23 cellular contexts compared by ENCODE assay signal in the genomic region with DNA sequence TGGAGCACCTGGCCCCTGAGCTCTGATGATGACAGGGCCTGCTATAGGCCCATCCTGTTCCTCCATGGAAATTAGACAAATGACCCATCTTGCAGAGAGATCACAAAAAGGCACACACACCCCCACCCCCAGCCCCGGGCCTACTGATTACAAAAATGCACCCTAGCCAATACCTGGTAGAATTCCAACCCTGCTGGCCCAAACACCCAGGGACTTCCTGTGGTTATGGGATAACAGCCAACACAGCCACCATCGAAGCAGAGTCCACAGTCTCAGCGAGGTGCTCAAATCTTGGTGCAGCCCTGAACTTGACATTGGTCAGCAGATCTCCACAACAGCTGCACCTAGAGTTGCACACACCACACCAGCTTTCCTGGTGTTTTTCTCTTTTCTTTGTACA. TPM values are rescaled to one million over a fixed set of nuclear protein-coding genes. Genes with fewer than 3 reads are reported as not detected.
DNase-seq lines count a peak whose midpoint lies in the region; ATAC-seq and TF ChIP-seq lines count a peak whose summit lies in the region.
"Had no signal": no experiment of that assay in that cellular context is flagged by ENCODE, and none has a peak within 500 bp of the region (broad histone marks: within the 10 kb centered on the region; RNA-seq: fewer than 3 reads in every experiment).

No MANE protein-coding gene starts in this region.

- peaks cover 13% of the 10 kb centered on the region for H3K36me3 Mint-ChIP-seq in activated CD8-positive, alpha-beta memory T cell treated with anti-CD3 and anti-CD28 coated beads, Interleukin-2, amount 10 ng/mL, durations not matched to agents 7 days and 5 days
- no peaks in the 10 kb centered on the region for H3K36me3 Mint-ChIP-seq in osteocyte (ENCODE audit: unreplicated experiment)

- peaks cover 4% of the 10 kb centered on the region for H3K9me3 Mint-ChIP-seq in activated CD8-positive, alpha-beta memory T cell treated with anti-CD3 and anti-CD28 coated beads, Interleukin-2, amount 10 ng/mL, durations not matched to agents 7 days and 5 days (ENCODE audit: low read depth)
- peaks cover 13% of the 10 kb centered on the region for H3K9me3 Mint-ChIP-seq in osteocyte (ENCODE audit: unreplicated experiment)

- no peaks in the 10 kb centered on the region for H3K4me1 ChIP-seq in DND-41 (ENCODE audit: insufficient read depth, low read length)

- no peak for ATAC-seq in activated CD8-positive, alpha-beta memory T cell treated with anti-CD3 and anti-CD28 coated beads, Interleukin-2, amount 10 ng/mL, durations not matched to agents 7 days and 5 days
- no peak for ATAC-seq in DND-41 (ENCODE audit: insufficient read depth, low read depth)
- ATAC-seq: HCT116 had no signal

- CTCF ChIA-PET in activated CD8-positive, alpha-beta memory T cell treated with anti-CD3 and anti-CD28 coated beads, Interleukin-2, amount 10 ng/mL, durations not matched to agents 7 days and 5 days (lab: Charles Lee) = interaction anchor here (1.0 to 1.3 kb wide), 2 partner anchors 7 to 16 kb away, joined by 3 to 4 read pairs; no protein-coding TSS in a partner anchor

- H3K27me3 ChIP-seq in DND-41 (ENCODE audit: insufficient read depth, low read length, poor library complexity) = no peaks in the 10 kb centered on the region

- no peak overlapping the region for H3K4me3 ChIP-seq in DND-41 (ENCODE audit: low read depth in 1 of 2, low read length in 2 of 2)

- H3K9ac ChIP-seq in DND-41 (ENCODE audit: low read depth, low read length) = no peak overlapping the region
- H3K9ac ChIP-seq: SK-N-SH had no signal

- no peak for TF ChIP-seq CTCF in DND-41 (IDR thresholded peaks at IDR 0.05; ENCODE audit: borderline replicate concordance, extremely low read depth, low read length, poor library complexity, severe bottlenecking)
- no peak for TF ChIP-seq CTCF in osteocyte (IDR thresholded peaks at IDR 0.05)

- no peak overlapping the region for H3K4me2 ChIP-seq in DND-41 (ENCODE audit: insufficient read depth, low read length)
- H3K4me2 ChIP-seq: SK-N-SH had no signal

- peak; percentile 15 for DNase-seq in activated CD8-positive, alpha-beta memory T cell treated with anti-CD3 and anti-CD28 coated beads, Interleukin-2, amount 10 ng/mL, durations not matched to agents 7 days and 5 days
- no peak for DNase-seq in activated CD8-positive, alpha-beta memory T cell treated with anti-CD3 and anti-CD28 coated beads for 24 hours
- DNase-seq in DND-41 (peak; percentile 0), RPMI8226 (peak; percentile 92), osteocyte (ENCODE audit: extremely low spot score, unreplicated experiment) (peak; percentile 78), NCI-H345 treated with DMSO at 0.1 percent for 48 hours (lab: John Stamatoyannopoulos, UW; ENCODE audit: unreplicated experiment) (no peak), DMS53 treated with DMSO at 0.1 percent for 48 hours (lab: John Stamatoyannopoulos, UW; ENCODE audit: unreplicated experiment) (no peak), foreskin melanocyte (no peak)
- DNase-seq: Calu3; CD8-positive, alpha-beta memory T cell; IMR-90; KG1; NCI-H1092; NCI-H1417 treated with DMSO at 0.1 percent for 48 hours; NCI-H1694 treated with DMSO at 0.1 percent for 48 hours; NCI-H2107; NCI-H510A; NCI-H69; SK-N-SH had no signal

- peaks cover 24% of the 10 kb centered on the region for H3K27me3 Mint-ChIP-seq in activated CD8-positive, alpha-beta memory T cell treated with anti-CD3 and anti-CD28 coated beads, Interleukin-2, amount 10 ng/mL, durations not matched to agents 7 days and 5 days
- H3K27me3 Mint-ChIP-seq in osteocyte (ENCODE audit: unreplicated experiment) = peaks cover 80% of the 10 kb centered on the region

- H3K27ac ChIP-seq in DND-41 (ENCODE audit: low read length) = no peak overlapping the region
- H3K27ac ChIP-seq: C4-2B had no signal

- peaks cover 30% of the 10 kb centered on the region for H3K4me1 Mint-ChIP-seq in activated CD8-positive, alpha-beta memory T cell treated with anti-CD3 and anti-CD28 coated beads, Interleukin-2, amount 10 ng/mL, durations not matched to agents 7 days and 5 days
- H3K4me1 Mint-ChIP-seq in osteocyte (ENCODE audit: unreplicated experiment) = no peaks in the 10 kb centered on the region
- H3K4me1 Mint-ChIP-seq: B cell; CD8-positive, alpha-beta memory T cell had no signal

- H3K79me2 ChIP-seq in DND-41 (ENCODE audit: insufficient read depth, low read length) = no peaks in the 10 kb centered on the region

- H3K9me3 ChIP-seq in DND-41 (ENCODE audit: insufficient read depth, low read length, severe bottlenecking) = peaks cover 9% of the 10 kb centered on the region
- H3K9me3 ChIP-seq: SK-N-SH had no signal

- H3K27ac Mint-ChIP-seq in activated CD8-positive, alpha-beta memory T cell treated with anti-CD3 and anti-CD28 coated beads, Interleukin-2, amount 10 ng/mL, durations not matched to agents 7 days and 5 days = no peak overlapping the region
- H3K27ac Mint-ChIP-seq in osteocyte (ENCODE audit: unreplicated experiment) = no peak overlapping the region
- H3K27ac Mint-ChIP-seq: B cell; CD8-positive, alpha-beta memory T cell had no signal

- no peaks in the 10 kb centered on the region for H4K20me1 ChIP-seq in DND-41 (ENCODE audit: insufficient read depth, low read length)

- no peaks in the 10 kb centered on the region for H3K36me3 ChIP-seq in DND-41 (ENCODE audit: insufficient read depth, low read length)

- H3K4me3 Mint-ChIP-seq in activated CD8-positive, alpha-beta memory T cell treated with anti-CD3 and anti-CD28 coated beads, Interleukin-2, amount 10 ng/mL, durations not matched to agents 7 days and 5 days = no peak overlapping the region
- no peak overlapping the region for H3K4me3 Mint-ChIP-seq in osteocyte (ENCODE audit: unreplicated experiment)
- H3K4me3 Mint-ChIP-seq: B cell; CD8-positive, alpha-beta memory T cell had no signal

- no peak overlapping the region for H2AFZ ChIP-seq in DND-41 (ENCODE audit: low read depth, low read length)

RNA-seq across cellular contexts. Expression of gene NCR2, which starts 17.0 kb away (rescaled TPM):
- total RNA-seq in activated CD8-positive, alpha-beta memory T cell treated with anti-CD3 and anti-CD28 coated beads, Interleukin-2, amount 10 ng/mL, durations not matched to agents 7 days and 5 days = 1 to 10 TPM in 1 of 2 experiments, under 1 TPM in 1; 0.64 to 1.4 TPM
- total RNA-seq in osteocyte = not detected in 2 replicates
- total RNA-seq: B cell; Calu3; CD8-positive, alpha-beta memory T cell; H4; IMR-90 had no signal

Comparison
In these comparisons a context has a peak if more than half of its experiments do, and no peak if none do; other contexts are left out.
1. DNase-seq: peak in activated CD8-positive, alpha-beta memory T cell treated with anti-CD3 and anti-CD28 coated beads, Interleukin-2, amount 10 ng/mL, durations not matched to agents 7 days and 5 days (single experiment), DND-41 (single experiment), RPMI8226 (single experiment) and osteocyte (single experiment); none in activated CD8-positive, alpha-beta memory T cell treated with anti-CD3 and anti-CD28 coated beads for 24 hours (single experiment), NCI-H345 treated with DMSO at 0.1 percent for 48 hours (single experiment), DMS53 treated with DMSO at 0.1 percent for 48 hours (single experiment) and foreskin melanocyte (single experiment).